In genomic region chr3:56023546-56023945, GRCh38 we compare ENCODE assay signal across 24 cellular contexts.
"Had no signal": no experiment of that assay in that cellular context is flagged by ENCODE, and none has a peak within 500 bp of the region (broad histone marks: within the 10 kb centered on the region; RNA-seq: fewer than 3 reads in every experiment).

No MANE protein-coding gene starts in this region.

- H3K27ac ChIP-seq: stomach, suprapubic skin, testis, thoracic aorta, thyroid gland, tibial artery, tibial nerve, transverse colon, upper lobe of left lung, upper lobe of right lung, uterus, vagina had no signal

- H3K27me3 ChIP-seq: stomach, suprapubic skin, testis, thyroid gland, tibial artery, tibial nerve, transverse colon, upper lobe of left lung, upper lobe of right lung, uterus, vagina had no signal

- H3K36me3 ChIP-seq: stomach, suprapubic skin, thoracic aorta, thyroid gland, tibial artery, tibial nerve, transverse colon, upper lobe of left lung, upper lobe of right lung, uterus, vagina had no signal

- H3K4me3 ChIP-seq: stomach, suprapubic skin, testis, thoracic aorta, thyroid gland, tibial artery, tibial nerve, transverse colon, upper lobe of left lung, upper lobe of right lung, uterus, vagina had no signal

- H3K9me3 ChIP-seq: stomach, suprapubic skin, testis, thoracic aorta, thyroid gland, tibial artery, tibial nerve, transverse colon, upper lobe of left lung, upper lobe of right lung, uterus, vagina had no signal

- DNase-seq: stimulated activated CD4-positive, alpha-beta T cell treated with anti-CD3 and anti-CD28 coated beads, Interleukin-2, amount 100 ng/mL, for 48 hours; stimulated activated CD4-positive, alpha-beta T cell treated with anti-CD3 and anti-CD28 coated beads, Interleukin-4, amount 100 ng/mL, for 1 hour; stimulated activated CD4-positive, alpha-beta T cell treated with anti-CD3 and anti-CD28 coated beads, Interleukin-4, amount 100 ng/mL, for 24 hours; stimulated activated CD4-positive, alpha-beta T cell treated with anti-CD3 and anti-CD28 coated beads, Interleukin-4, amount 100 ng/mL, for 4 hours; stimulated activated CD8-positive, alpha-beta memory T cell treated with anti-CD3 and anti-CD28 coated beads, Interleukin-4, amount 100 ng/mL, for 48 hours; stimulated activated naive B cell treated with anti-CD40 and anti-IgM and Interleukin-4, amounts not matched to agents 10 μg/mL and 1 μg/mL and 100 μg/mL, for 72 hours; stimulated activated naive CD4-positive, alpha-beta T cell; stimulated activated naive CD4-positive, alpha-beta T cell treated with Interleukin-2 at 50 U/mL for 16 hours; stimulated activated naive CD8-positive, alpha-beta T cell treated with anti-CD3 and anti-CD28 coated beads, Interleukin-15, amount 100 ng/mL, for 72 hours; stimulated activated naive CD8-positive, alpha-beta T cell treated with anti-CD3 and anti-CD28 coated beads, Interleukin-15, Interleukin-2, amounts not matched to agents 100 U/mL and 50 U/mL, for 24 hours; stomach; substantia nigra; testis; thyroid gland; tibial artery; transverse colon; trophoblast cell; upper lobe of left lung; upper lobe of right lung; uterus had no signal

- H3K4me1 ChIP-seq: suprapubic skin, testis, tibial artery, tibial nerve, transverse colon, upper lobe of left lung, upper lobe of right lung, uterus, vagina had no signal
